Comparison of ENCODE assay signal across 16 cellular contexts in genomic region chr3:25478964-25479726, GRCh38. TPM values are rescaled to one million over a fixed set of nuclear protein-coding genes. Genes with fewer than 3 reads are reported as not detected.
"Had no signal": no experiment of that assay in that cellular context is flagged by ENCODE, and none has a peak within 500 bp of the region (broad histone marks: within the 10 kb centered on the region; RNA-seq: fewer than 3 reads in every experiment).

No MANE protein-coding gene starts in this region.

- H3K9me3 ChIP-seq: body of pancreas, psoas muscle, sigmoid colon, thoracic aorta had no signal

- ATAC-seq: body of pancreas, psoas muscle, T-helper 17 cell had no signal

- H3K4me3 Mint-ChIP-seq: activated CD4-positive, alpha-beta memory T cell treated with anti-CD3 and anti-CD28 coated beads, Interleukin-2, amount 10 ng/mL, durations not matched to agents 7 days and 5 days; activated naive CD4-positive, alpha-beta T cell treated with anti-CD3 and anti-CD28 coated beads, Interleukin-2, amount 50 U/mL, for 24 hours; activated T-cell treated with anti-CD3 and anti-CD28 coated beads, Interleukin-2, amount 50 U/mL, for 24 hours; central memory CD8-positive, alpha-beta T cell; dendritic cell treated with granulocyte-macrophage colony-stimulating factor and Interleukin-4, amounts not matched to agents 40 ng/mL and 50 ng/mL, for 4 days; neural crest cell; T-helper 17 cell had no signal

- H3K27me3 Mint-ChIP-seq: activated CD4-positive, alpha-beta memory T cell treated with anti-CD3 and anti-CD28 coated beads, Interleukin-2, amount 10 ng/mL, durations not matched to agents 7 days and 5 days; activated T-cell treated with anti-CD3 and anti-CD28 coated beads, Interleukin-2, amount 50 U/mL, for 24 hours; central memory CD8-positive, alpha-beta T cell; dendritic cell treated with granulocyte-macrophage colony-stimulating factor and Interleukin-4, amounts not matched to agents 40 ng/mL and 50 ng/mL, for 4 days had no signal

- H3K27ac ChIP-seq: body of pancreas, psoas muscle had no signal

- H3K4me3 ChIP-seq: body of pancreas, psoas muscle, sigmoid colon, thoracic aorta had no signal

- H3K36me3 Mint-ChIP-seq: activated naive CD4-positive, alpha-beta T cell treated with anti-CD3 and anti-CD28 coated beads, Interleukin-2, amount 50 U/mL, for 24 hours had no signal

- DNase-seq: activated CD4-positive, alpha-beta memory T cell treated with anti-CD3 and anti-CD28 coated beads, Interleukin-2, amount 10 ng/mL, durations not matched to agents 7 days and 5 days; activated CD4-positive, alpha-beta T cell treated with anti-CD3 and anti-CD28 coated beads for 4 hours; activated effector memory CD4-positive, alpha-beta T cell treated with Interleukin-2 at 50 U/mL for 16 hours; activated T-cell treated with anti-CD3 and anti-CD28 coated beads, Interleukin-2, amount 50 U/mL, for 24 hours; body of pancreas; erythroblast; psoas muscle; SHP77 treated with DMSO at 0.1 percent for 48 hours; sigmoid colon; stimulated activated CD4-positive, alpha-beta T cell treated with anti-CD3 and anti-CD28 coated beads, Interleukin-1b, Interleukin-23, amount 100 ng/mL, for 48 hours; T-helper 17 cell had no signal

- H3K4me1 Mint-ChIP-seq: activated CD4-positive, alpha-beta memory T cell treated with anti-CD3 and anti-CD28 coated beads, Interleukin-2, amount 10 ng/mL, durations not matched to agents 7 days and 5 days; activated naive CD4-positive, alpha-beta T cell treated with anti-CD3 and anti-CD28 coated beads, Interleukin-2, amount 50 U/mL, for 24 hours; central memory CD8-positive, alpha-beta T cell; T-helper 17 cell had no signal

- H3K27me3 ChIP-seq: sigmoid colon had no signal

- H3K27ac Mint-ChIP-seq: activated CD4-positive, alpha-beta memory T cell treated with anti-CD3 and anti-CD28 coated beads, Interleukin-2, amount 10 ng/mL, durations not matched to agents 7 days and 5 days; activated naive CD4-positive, alpha-beta T cell treated with anti-CD3 and anti-CD28 coated beads, Interleukin-2, amount 50 U/mL, for 24 hours; activated T-cell treated with anti-CD3 and anti-CD28 coated beads, Interleukin-2, amount 50 U/mL, for 24 hours; dendritic cell treated with granulocyte-macrophage colony-stimulating factor and Interleukin-4, amounts not matched to agents 40 ng/mL and 50 ng/mL, for 4 days; T-helper 17 cell had no signal

- H3K36me3 ChIP-seq: sigmoid colon, thoracic aorta had no signal

- H3K9me3 Mint-ChIP-seq: activated CD4-positive, alpha-beta memory T cell treated with anti-CD3 and anti-CD28 coated beads, Interleukin-2, amount 10 ng/mL, durations not matched to agents 7 days and 5 days; activated naive CD4-positive, alpha-beta T cell treated with anti-CD3 and anti-CD28 coated beads, Interleukin-2, amount 50 U/mL, for 24 hours; activated T-cell treated with anti-CD3 and anti-CD28 coated beads, Interleukin-2, amount 50 U/mL, for 24 hours; central memory CD8-positive, alpha-beta T cell; dendritic cell treated with granulocyte-macrophage colony-stimulating factor and Interleukin-4, amounts not matched to agents 40 ng/mL and 50 ng/mL, for 4 days; neural crest cell had no signal

RNA-seq across cellular contexts. Expression of gene RARB, which starts 51.1 kb away (rescaled TPM):
- total RNA-seq: activated CD4-positive, alpha-beta memory T cell treated with anti-CD3 and anti-CD28 coated beads, Interleukin-2, amount 10 ng/mL, durations not matched to agents 7 days and 5 days; T-helper 17 cell had no signal
